ENCODE assay signal across 23 cellular contexts in genomic region chr10:28805390-28805789, GRCh38.
"Had no signal": no experiment of that assay in that cellular context is flagged by ENCODE, and none has a peak within 500 bp of the region (broad histone marks: within the 10 kb centered on the region; RNA-seq: fewer than 3 reads in every experiment).

No MANE protein-coding gene starts in this region.

- DNase-seq: dermis blood vessel endothelial cell; effector memory CD4-positive, alpha-beta T cell; foreskin keratinocyte; heart left ventricle; kidney; left cardiac atrium; left lung; mesendoderm; naive thymus-derived CD8-positive, alpha-beta T cell; occipital lobe; ovary; posterior cingulate gyrus; sigmoid colon; stimulated activated CD4-positive, alpha-beta T cell treated with anti-CD3 and anti-CD28 coated beads, Interleukin-2, amount 100 ng/mL, for 24 hours; stimulated activated CD4-positive, alpha-beta T cell treated with anti-CD3 and anti-CD28 coated beads, Interleukin-4, amount 100 ng/mL, for 24 hours; stimulated activated naive CD4-positive, alpha-beta T cell treated with Interleukin-2 at 50 U/mL for 16 hours; stomach; thyroid gland had no signal

- H3K4me1 ChIP-seq: foreskin keratinocyte had no signal

- ATAC-seq: foreskin keratinocyte; gastroesophageal sphincter; heart left ventricle; left cardiac atrium; left lung; naive thymus-derived CD8-positive, alpha-beta T cell; stimulated activated effector memory CD8-positive, alpha-beta T cell treated with anti-CD3 and anti-CD28 coated beads, Interleukin-12 subunit alpha, Interleukin-12 subunit beta, amount 100 ng/mL, for 72 hours had no signal

- H2AFZ ChIP-seq: hepatocyte had no signal

- H3K27me3 ChIP-seq: esophagus muscularis mucosa, gastroesophageal sphincter, heart left ventricle, hepatocyte, left lung, ovary, sigmoid colon, stomach, thyroid gland had no signal

- H3K4me3 ChIP-seq: coronary artery, esophagus muscularis mucosa, gastroesophageal sphincter, heart left ventricle, hepatocyte, left lung, ovary, sigmoid colon, stomach, thyroid gland had no signal

- H3K36me3 ChIP-seq: esophagus muscularis mucosa, gastroesophageal sphincter, heart left ventricle, left lung, ovary, sigmoid colon, stomach, thyroid gland had no signal

- H3K9me3 ChIP-seq: esophagus muscularis mucosa, gastroesophageal sphincter, heart left ventricle, left lung, ovary, sigmoid colon, stomach, thyroid gland had no signal

- H3K27ac ChIP-seq: foreskin keratinocyte, thyroid gland had no signal

- H3K4me2 ChIP-seq: hepatocyte had no signal
